ENCODE assay signal across 12 cellular contexts in the genomic region with DNA sequence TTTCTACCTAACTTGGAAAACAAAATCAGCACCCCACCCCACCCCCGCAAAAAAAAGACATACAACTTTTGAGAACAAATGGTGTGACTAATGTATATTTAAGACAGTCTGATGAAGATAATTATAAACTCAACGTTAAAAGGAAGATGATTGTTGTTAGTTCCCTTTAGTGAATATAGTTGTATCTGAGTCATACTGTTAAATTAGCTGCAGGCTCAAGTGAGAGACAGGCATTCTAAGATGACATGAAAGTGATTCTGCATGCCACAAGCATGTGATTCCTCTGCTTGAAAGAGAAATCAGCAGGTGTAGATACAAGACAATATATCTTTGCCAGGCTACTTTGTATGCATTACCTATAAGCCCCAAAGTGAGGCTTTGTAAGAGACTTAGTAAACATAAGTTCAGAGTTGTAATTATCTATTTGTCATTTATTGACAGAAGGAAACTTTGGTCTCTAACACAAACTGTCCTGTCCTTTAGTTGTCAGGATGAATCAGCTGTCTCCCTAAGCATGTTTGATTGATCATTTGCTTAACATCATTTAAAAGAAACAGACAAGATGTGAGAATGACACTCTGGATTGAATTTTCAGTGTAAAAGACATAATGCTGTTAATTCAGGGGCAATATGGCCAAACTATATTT.
A peak's percentile ranks its signal among the peaks of the same experiment; 100 is the strongest.
DNase-seq lines count a peak whose midpoint lies in the region; ATAC-seq and TF ChIP-seq lines count a peak whose summit lies in the region.
"Had no signal": no experiment of that assay in that cellular context is flagged by ENCODE, and none has a peak within 500 bp of the region (broad histone marks: within the 10 kb centered on the region; RNA-seq: fewer than 3 reads in every experiment).

No MANE protein-coding gene starts in this region.

- no peaks in the 10 kb centered on the region for H3K79me2 ChIP-seq in GM23248 (ENCODE audit: insufficient read depth)

- H3K4me1 ChIP-seq in GM23248 (ENCODE audit: insufficient read depth) (peaks cover 29% of the 10 kb centered on the region), RWPE2 (ENCODE audit: insufficient read depth, poor library complexity, severe bottlenecking) (peaks cover 25% of the 10 kb centered on the region)

- no peaks in the 10 kb centered on the region for H3K9me3 Mint-ChIP-seq in CD4-positive, alpha-beta T cell
- H3K9me3 Mint-ChIP-seq: activated naive CD4-positive, alpha-beta T cell treated with anti-CD3 and anti-CD28 coated beads, Interleukin-2, amount 50 U/mL, for 24 hours; dendritic cell treated with granulocyte-macrophage colony-stimulating factor and Interleukin-4, amounts not matched to agents 40 ng/mL and 50 ng/mL, for 4 days had no signal

- H3K36me3 ChIP-seq in GM23248 (ENCODE audit: low read depth) (no peaks in the 10 kb centered on the region), RWPE2 (ENCODE audit: low read depth) (no peaks in the 10 kb centered on the region)
- H3K36me3 ChIP-seq: BE2C had no signal

- no peak overlapping the region for H3K9ac ChIP-seq in GM23248

- H3K4me3 Mint-ChIP-seq in CD4-positive, alpha-beta T cell = no peak overlapping the region
- H3K4me3 Mint-ChIP-seq: activated naive CD4-positive, alpha-beta T cell treated with anti-CD3 and anti-CD28 coated beads, Interleukin-2, amount 50 U/mL, for 24 hours; dendritic cell treated with granulocyte-macrophage colony-stimulating factor and Interleukin-4, amounts not matched to agents 40 ng/mL and 50 ng/mL, for 4 days had no signal

- 27 to 28% methylated on average over 2 of the region's 2 CpGs for WGBS in GM23248 (ENCODE audit: low coverage in 1 of 2, low lambda C conversion rate in 2 of 2, missing lambda C conversion rate in 2 of 2), 2 experiments

- H3K9me2 ChIP-seq in GM23248 (ENCODE audit: insufficient read depth) = no peaks in the 10 kb centered on the region

- no peaks in the 10 kb centered on the region for H3K27me3 Mint-ChIP-seq in CD4-positive, alpha-beta T cell
- H3K27me3 Mint-ChIP-seq: dendritic cell treated with granulocyte-macrophage colony-stimulating factor and Interleukin-4, amounts not matched to agents 40 ng/mL and 50 ng/mL, for 4 days had no signal

- H3K27me3 ChIP-seq in GM23248 (replicated peaks; ENCODE audit: insufficient read depth) (no peaks in the 10 kb centered on the region), RWPE2 (ENCODE audit: insufficient read depth, poor library complexity, severe bottlenecking) (no peaks in the 10 kb centered on the region)
- no peaks in the 10 kb centered on the region for H3K27me3 ChIP-seq in CD4-positive, alpha-beta T cell (ENCODE audit: control insufficient read depth, insufficient read depth, low read length)
- H3K27me3 ChIP-seq: BE2C had no signal

- POLR2A ChIA-PET in CD4-positive, alpha-beta T cell (lab: Charles Lee) = no interaction called here

- peak overlapping the region; percentile 36 for H3K4me2 ChIP-seq in GM23248 (ENCODE audit: unreplicated experiment)

- no peak overlapping the region for H3K27ac Mint-ChIP-seq in CD4-positive, alpha-beta T cell
- H3K27ac Mint-ChIP-seq: activated naive CD4-positive, alpha-beta T cell treated with anti-CD3 and anti-CD28 coated beads, Interleukin-2, amount 50 U/mL, for 24 hours; dendritic cell treated with granulocyte-macrophage colony-stimulating factor and Interleukin-4, amounts not matched to agents 40 ng/mL and 50 ng/mL, for 4 days had no signal

- H3K9me3 ChIP-seq in GM23248 (ENCODE audit: low read depth) (no peaks in the 10 kb centered on the region), RWPE2 (ENCODE audit: severe bottlenecking) (no peaks in the 10 kb centered on the region)
- no peaks in the 10 kb centered on the region for H3K9me3 ChIP-seq in CD4-positive, alpha-beta T cell (ENCODE audit: control insufficient read depth, low read length)
- H3K9me3 ChIP-seq: BE2C had no signal

- no peak for TF ChIP-seq CTCF in RWPE2 (IDR thresholded peaks at IDR 0.05; ENCODE audit: poor library complexity, severe bottlenecking)
- TF ChIP-seq CTCF in CD4-positive, alpha-beta T cell (IDR thresholded peaks at IDR 0.05) = no peak

- peak overlapping the region; percentile 7; the same call in 1 of the 2 replicates for H3K4me3 ChIP-seq in GM23248
- no peak overlapping the region for H3K4me3 ChIP-seq in RWPE2 (ENCODE audit: severe bottlenecking)

- H3K27ac ChIP-seq in GM23248 (0 out of 2 replicates have a peak overlapping the region, but pooled peaks have one; percentile 32), RWPE2 (ENCODE audit: poor library complexity, severe bottlenecking) (peak overlapping the region; percentile 86)
- no peak overlapping the region for H3K27ac ChIP-seq in CD4-positive, alpha-beta T cell (ENCODE audit: low read depth, low read length)

- H3K36me3 Mint-ChIP-seq in CD4-positive, alpha-beta T cell (ENCODE audit: low read depth) = no peaks in the 10 kb centered on the region
- H3K36me3 Mint-ChIP-seq: activated naive CD4-positive, alpha-beta T cell treated with anti-CD3 and anti-CD28 coated beads, Interleukin-2, amount 50 U/mL, for 24 hours had no signal

- no peaks in the 10 kb centered on the region for H4K20me1 ChIP-seq in GM23248 (ENCODE audit: insufficient read depth)

- intact Hi-C loops in CD4-positive, alpha-beta T cell (cut with DNase I, micrococcal nuclease) = no loop called here

- H3F3A ChIP-seq in GM23248 (ENCODE audit: insufficient read depth) = peaks cover 22% of the 10 kb centered on the region

- no peaks in the 10 kb centered on the region for H3K4me1 Mint-ChIP-seq in CD4-positive, alpha-beta T cell (ENCODE audit: low read depth)
- H3K4me1 Mint-ChIP-seq: activated naive CD4-positive, alpha-beta T cell treated with anti-CD3 and anti-CD28 coated beads, Interleukin-2, amount 50 U/mL, for 24 hours had no signal

- peak overlapping the region; percentile 4; the same call in 1 of the 2 replicates for H2AFZ ChIP-seq in GM23248

- in situ Hi-C loops in GM23248 (cut with MboI) = no loop called here

- ATAC-seq in RWPE2 (ENCODE audit: low read depth) (peak; percentile 65), HG03097 (IDR thresholded peaks at IDR 0.05; ENCODE audit: low FRiP score, unreplicated experiment) (no peak)
- ATAC-seq in CD4-positive, alpha-beta T cell (ENCODE audit: poor library complexity) = no peak

- CTCF ChIA-PET in CD4-positive, alpha-beta T cell (lab: Charles Lee) = no interaction called here

- DNase-seq in AG08395 (ENCODE audit: low spot score) = peak; percentile 38
- DNase-seq in GM23248 = peak; percentile 57
- DNase-seq in RWPE2 (ENCODE audit: low spot score) = no peak
- DNase-seq in foreskin melanocyte = peak; percentile 82
- DNase-seq in CD4-positive, alpha-beta T cell = no peak
- no peak for DNase-seq in NCI-H2107 treated with DMSO at 0.1 percent for 48 hours (lab: John Stamatoyannopoulos, UW; ENCODE audit: unreplicated experiment)
- DNase-seq in germinal center (ENCODE audit: low spot score) = no peak
- DNase-seq: activated CD4-positive, alpha-beta T cell treated with anti-CD3 and anti-CD28 coated beads for 48 hours had no signal

Comparison
In these comparisons a context has a peak if more than half of its experiments do, and no peak if none do; other contexts are left out.
1. DNase-seq: peak in AG08395 (single experiment), GM23248 (single experiment) and foreskin melanocyte (single experiment); none in RWPE2 (single experiment), CD4-positive, alpha-beta T cell (0 of 10), NCI-H2107 treated with DMSO at 0.1 percent for 48 hours (single experiment) and germinal center (single experiment).